1 cellular context compared by ENCODE assay signal in the genomic region with DNA sequence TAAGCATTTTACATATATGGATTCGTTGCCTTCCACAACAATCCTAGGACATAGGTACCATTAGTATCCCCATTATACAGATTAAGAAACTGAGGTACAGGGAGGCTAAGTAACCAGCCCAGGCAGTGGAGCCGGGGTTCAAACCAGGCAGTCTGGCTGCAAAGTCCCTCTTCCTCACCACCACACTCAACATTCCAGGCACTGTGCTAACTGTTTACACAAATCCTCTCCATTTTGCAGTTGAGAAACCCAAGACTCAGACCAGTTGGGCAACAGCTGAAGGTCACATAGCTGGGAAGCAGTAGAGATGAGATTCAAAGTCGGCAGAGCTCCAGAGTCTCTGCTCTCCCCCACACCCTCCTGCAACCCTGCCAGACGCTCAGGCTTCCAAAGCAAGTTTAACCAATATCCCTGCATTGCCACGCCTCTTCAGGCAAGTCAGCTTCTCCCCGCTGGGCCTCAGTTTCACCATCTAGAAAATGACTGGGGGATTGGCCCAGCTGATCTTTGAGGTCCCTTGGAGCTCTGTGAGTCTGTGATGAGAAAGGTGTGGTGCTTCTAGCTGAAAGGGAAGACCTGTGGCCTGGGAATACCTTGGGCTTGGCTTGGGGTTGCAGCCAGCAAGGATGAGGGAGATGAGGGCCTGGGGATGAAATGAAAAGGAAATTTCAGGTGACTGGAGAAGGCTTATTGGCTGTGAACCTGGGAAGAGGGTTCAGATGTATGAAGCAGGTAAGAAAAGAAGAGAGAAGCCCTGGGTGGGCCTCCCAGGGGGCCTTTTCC.
TF ChIP-seq lines count a peak whose summit lies in the region.

No MANE protein-coding gene starts in this region.

TF ChIP-seq in K562, 482 proteins besides CTCF, POLR2A, EP300 and RAD21 (continued from another document):
- TF ChIP-seq, protein P1, sequence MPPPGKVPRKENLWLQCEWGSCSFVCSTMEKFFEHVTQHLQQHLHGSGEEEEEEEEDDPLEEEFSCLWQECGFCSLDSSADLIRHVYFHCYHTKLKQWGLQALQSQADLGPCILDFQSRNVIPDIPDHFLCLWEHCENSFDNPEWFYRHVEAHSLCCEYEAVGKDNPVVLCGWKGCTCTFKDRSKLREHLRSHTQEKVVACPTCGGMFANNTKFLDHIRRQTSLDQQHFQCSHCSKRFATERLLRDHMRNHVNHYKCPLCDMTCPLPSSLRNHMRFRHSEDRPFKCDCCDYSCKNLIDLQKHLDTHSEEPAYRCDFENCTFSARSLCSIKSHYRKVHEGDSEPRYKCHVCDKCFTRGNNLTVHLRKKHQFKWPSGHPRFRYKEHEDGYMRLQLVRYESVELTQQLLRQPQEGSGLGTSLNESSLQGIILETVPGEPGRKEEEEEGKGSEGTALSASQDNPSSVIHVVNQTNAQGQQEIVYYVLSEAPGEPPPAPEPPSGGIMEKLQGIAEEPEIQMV (tag; conservative IDR thresholded peaks at IDR 0.05; ENCODE audit: low read depth): no peak
- no peak for TF ChIP-seq ARNT (IDR thresholded peaks at IDR 0.05)
- TF ChIP-seq ZNF197 (CRISPR knock-in tag; IDR thresholded peaks at IDR 0.05; ENCODE audit: low read depth): no peak
- TF ChIP-seq NR2C2 (CRISPR knock-in tag; IDR thresholded peaks at IDR 0.05): no peak
- no peak for TF ChIP-seq NR2C2 (tag; IDR thresholded peaks at IDR 0.05)
- TF ChIP-seq USF1 (CRISPR knock-in tag; IDR thresholded peaks at IDR 0.05): no peak
- 0 out of 2 replicates have a peak, but pooled peaks have one; percentile 18 for TF ChIP-seq ESRRA (IDR thresholded peaks at IDR 0.05; ENCODE audit: borderline replicate concordance, low read depth)
- TF ChIP-seq POLR3G (IDR thresholded peaks at IDR 0.05; ENCODE audit: extremely low read depth, insufficient read length, insufficient replicate concordance): no peak
- no peak for TF ChIP-seq PCBP1 (IDR thresholded peaks at IDR 0.05; ENCODE audit: low read depth, low read length, poor library complexity, severe bottlenecking)
- TF ChIP-seq ZNF431 (CRISPR knock-in tag; IDR thresholded peaks at IDR 0.05): no peak
- TF ChIP-seq ZNF75A (CRISPR knock-in tag; IDR thresholded peaks at IDR 0.05): no peak
